ENCODE assay signal across 13 cellular contexts in the genomic region with DNA sequence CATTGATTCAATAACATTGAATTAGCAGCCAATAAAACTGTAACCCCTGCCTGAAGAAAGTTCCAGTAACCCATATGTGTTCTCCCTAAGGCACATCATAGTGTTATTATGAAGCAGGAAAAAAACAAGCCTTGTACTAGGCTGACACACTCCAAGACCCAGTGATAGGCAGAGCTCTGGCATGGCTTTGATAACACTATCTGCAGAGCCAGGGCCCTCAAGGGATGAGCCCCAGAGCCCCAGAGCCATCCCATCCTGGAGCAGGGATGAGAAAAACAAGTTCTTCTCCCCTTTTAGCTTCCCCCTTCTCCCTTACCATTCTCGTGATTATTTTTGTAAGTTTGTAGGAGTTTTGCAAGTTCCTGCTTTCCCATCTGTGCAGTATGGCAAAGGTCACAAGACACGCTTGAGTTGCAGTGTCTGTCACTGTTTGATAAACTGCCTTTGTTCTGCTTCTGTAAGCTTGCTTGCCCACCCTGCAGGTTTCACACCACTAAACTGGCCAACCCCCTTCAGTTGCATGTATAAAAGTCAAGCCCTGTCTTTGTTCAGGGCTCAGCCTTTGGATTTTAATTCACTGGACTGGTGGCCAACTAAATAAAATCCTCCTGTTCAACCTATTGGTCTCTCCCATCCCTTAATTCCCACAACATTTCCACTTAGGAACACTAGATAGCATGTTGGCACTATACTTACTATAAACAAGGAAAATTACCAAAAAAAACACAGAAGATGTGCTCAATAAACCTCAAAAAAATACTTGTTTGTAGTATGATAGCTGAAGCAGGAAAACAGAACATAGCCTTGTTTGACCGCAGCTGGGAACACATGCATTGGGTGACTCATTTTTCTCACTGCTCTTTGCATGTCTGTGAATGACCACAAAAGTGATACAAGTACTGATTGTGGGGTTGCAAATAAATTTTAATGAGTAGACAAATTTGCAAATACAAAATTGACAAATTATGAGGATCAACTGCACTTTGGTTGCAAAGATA. TPM values are rescaled to one million over a fixed set of nuclear protein-coding genes. Genes with fewer than 3 reads are reported as not detected.
A peak's percentile ranks its signal among the peaks of the same experiment; 100 is the strongest.
DNase-seq lines count a peak whose midpoint lies in the region; ATAC-seq, FAIRE-seq and TF ChIP-seq lines count a peak whose summit lies in the region.
"Had no signal": no experiment of that assay in that cellular context is flagged by ENCODE, and none has a peak within 500 bp of the region (broad histone marks: within the 10 kb centered on the region; RNA-seq: fewer than 3 reads in every experiment).

No MANE protein-coding gene starts in this region.

- H2AFZ ChIP-seq in GM12878 (ENCODE audit: control insufficient read depth, low read depth, low read length): no peak overlapping the region

- peak; percentile 49 to 54; a peak in 2 of 4 replicates for TF ChIP-seq EP300 in GM12878 (IDR thresholded peaks at IDR 0.05; ENCODE audit: borderline replicate concordance in 1 of 2, control insufficient read depth in 1 of 2, low read depth in 2 of 2, low read length in 2 of 2)

- no TSS peak for BruUV-seq in GM12878 (replicated peaks; lab: Mats Ljungman, UMichigan)

- FAIRE-seq in GM12878 (lab: Jason Lieb, UNC): no peak
- FAIRE-seq: A549 had no signal

- peak; percentile 62 for DNase-seq in SIG-M5 treated with dmso at 0.1 percent for 504 hours (lab: John Stamatoyannopoulos, UW; ENCODE audit: unreplicated experiment)
- DNase-seq in SIG-M5 (lab: John Stamatoyannopoulos, UW): no peak
- peak; percentile 50 for DNase-seq in GM12878 (ENCODE audit: low read depth, low spot score)
- DNase-seq in stromal cell of bone marrow (ENCODE audit: low read depth): peak; percentile 33
- DNase-seq in activated naive CD4-positive, alpha-beta T cell treated with anti-CD3 and anti-CD28 coated beads, Interleukin-2, amount 50 U/mL, for 72 hours (ENCODE audit: low spot score in 2 of 2): no peak
- DNase-seq in NCI-H345 (lab: John Stamatoyannopoulos, UW): no peak
- DNase-seq in A172 (ENCODE audit: low spot score): no peak
- DNase-seq: activated CD4-positive, alpha-beta T cell treated with anti-CD3 and anti-CD28 coated beads for 1 hour; colonic mucosa; NCI-H1417 treated with DMSO at 0.1 percent for 48 hours had no signal

- H3K27me3 ChIP-seq in GM12878 (replicated peaks in 1 of 2; ENCODE audit: control insufficient read depth in 2 of 2, insufficient read depth in 2 of 2, low read length in 1 of 2): no peaks in the 10 kb centered on the region
- H3K27me3 ChIP-seq: colonic mucosa had no signal

- no peak for TF ChIP-seq POLR2A in GM12878 (IDR thresholded peaks at IDR 0.05; ENCODE audit: low read depth, low read length)

- 8% methylated on average over 3 of the region's 3 CpGs for WGBS in GM12878 (ENCODE audit: insufficient coverage, insufficient replicate concordance, low lambda C conversion rate, missing lambda C conversion rate)

- peaks cover 5 to 9% of the 10 kb centered on the region in 2 donors for H3K9me3 Mint-ChIP-seq in activated naive CD4-positive, alpha-beta T cell treated with anti-CD3 and anti-CD28 coated beads, Interleukin-2, amount 50 U/mL, for 72 hours
- H3K9me3 Mint-ChIP-seq: memory B cell had no signal

- no peaks in the 10 kb centered on the region for H4K20me1 ChIP-seq in GM12878 (ENCODE audit: control insufficient read depth, insufficient read depth)

- no peak for TF ChIP-seq CTCF in GM12878 (IDR thresholded peaks at IDR 0.05 in 2 of 3, conservative IDR thresholded peaks at IDR 0.05 in 1 of 3; ENCODE audit: control insufficient read depth in 2 of 3, extremely low read depth in 1 of 3, insufficient read depth in 1 of 3, low read depth in 3 of 3, low read length in 3 of 3)

- RAD21 ChIA-PET in GM12878 (lab: Charles Lee; ENCODE audit: unreplicated experiment): interaction anchor here (0.9 kb wide), 1 partner anchor 523 kb away, joined by 3 read pairs; no protein-coding TSS in a partner anchor

- in situ Hi-C loops in GM12878 (cut with MboI): loop anchor here (10.0 to 25.0 kb wide), 2 partner anchors 878 to 956 kb away; no protein-coding TSS in a partner anchor

- peak overlapping the region; percentile 50; the same call in 1 of the 2 replicates for H3K27ac ChIP-seq in GM12878 (ENCODE audit: control insufficient read depth, insufficient read depth)
- H3K27ac ChIP-seq: A549, colonic mucosa had no signal

- TF ChIP-seq RAD21 in GM12878 (IDR thresholded peaks at IDR 0.05; ENCODE audit: insufficient read depth, low read depth, low read length): no peak

- no peak overlapping the region for H3K27ac Mint-ChIP-seq in activated naive CD4-positive, alpha-beta T cell treated with anti-CD3 and anti-CD28 coated beads, Interleukin-2, amount 50 U/mL, for 72 hours
- H3K27ac Mint-ChIP-seq: memory B cell had no signal

- no peaks in the 10 kb centered on the region; the same call in 1 of the 3 replicates for H3K9me3 ChIP-seq in GM12878 (replicated peaks; ENCODE audit: control insufficient read depth, insufficient read depth, low read length)
- H3K9me3 ChIP-seq: A549, colonic mucosa had no signal

- POLR2A ChIA-PET in GM12878 (lab: Charles Lee): no interaction called here

- no peak overlapping the region for H3K4me3 ChIP-seq in GM12878
- H3K4me3 ChIP-seq: A549, colonic mucosa had no signal

- H3K36me3 Mint-ChIP-seq in activated naive CD4-positive, alpha-beta T cell treated with anti-CD3 and anti-CD28 coated beads, Interleukin-2, amount 50 U/mL, for 72 hours: no peaks in the 10 kb centered on the region
- H3K36me3 Mint-ChIP-seq: memory B cell had no signal

- H3K79me2 ChIP-seq in GM12878 (ENCODE audit: control insufficient read depth, insufficient read depth, low read length): no peaks in the 10 kb centered on the region

- SMC1A ChIA-PET in GM12878 (lab: Charles Lee; ENCODE audit: uncharacterized antibody, unreplicated experiment): interaction anchor here (0.9 kb wide), 1 partner anchor 28 kb away, joined by 3 read pairs; no protein-coding TSS in a partner anchor

- ATAC-seq in HG03565 (IDR thresholded peaks at IDR 0.05; ENCODE audit: unreplicated experiment): peak; percentile 34
- ATAC-seq in GM12878: peak; percentile 68
- ATAC-seq in activated naive CD4-positive, alpha-beta T cell treated with anti-CD3 and anti-CD28 coated beads, Interleukin-2, amount 50 U/mL, for 72 hours: no peak
- ATAC-seq: A549 had no signal

- H3K36me3 ChIP-seq in GM12878 (ENCODE audit: control insufficient read depth in 2 of 2, insufficient read depth in 2 of 2, low read length in 1 of 2): no peaks in the 10 kb centered on the region
- H3K36me3 ChIP-seq: colonic mucosa had no signal

- intact Hi-C loops in GM12878 (cut with micrococcal nuclease; ENCODE audit: unreplicated experiment): loop anchor here (5.0 to 10.0 kb wide), 3 partner anchors 394 to 963 kb away; a partner anchor contains a TSS

- CTCF ChIA-PET in GM12878 (lab: Yijun Ruan, JAX): interaction anchor here (0.6 to 1.5 kb wide), 3 partner anchors 319 to 763 kb away, joined by 3 read pairs; no protein-coding TSS in a partner anchor

- H3K4me2 ChIP-seq in GM12878 (ENCODE audit: control insufficient read depth, insufficient read depth): 0 out of 2 replicates have a peak overlapping the region, but pooled peaks have one; percentile 1
- H3K4me2 ChIP-seq: A549 had no signal

- peaks cover 9% of the 10 kb centered on the region for H3K4me1 ChIP-seq in GM12878 (ENCODE audit: control insufficient read depth, insufficient read depth, low read length)
- H3K4me1 ChIP-seq: A549, colonic mucosa had no signal

- H3K9ac ChIP-seq in GM12878 (ENCODE audit: control insufficient read depth, insufficient read depth, low read length): no peak overlapping the region

TF ChIP-seq in GM12878, 131 proteins besides CTCF, POLR2A, EP300 and RAD21 (continues in another document):
- TF ChIP-seq TBL1XR1 (IDR thresholded peaks at IDR 0.05; ENCODE audit: low read depth, low read length) (no peak), PAX5 (IDR thresholded peaks at IDR 0.05; ENCODE audit: borderline replicate concordance, low read depth, low read length) (peak; percentile 89), CBX5 (IDR thresholded peaks at IDR 0.05; ENCODE audit: low read depth) (peak; percentile 70; the same call in 1 of the 2 replicates), PAX8 (IDR thresholded peaks at IDR 0.05) (no peak), BCL11A (IDR thresholded peaks at IDR 0.05; ENCODE audit: low read depth, low read length) (peak; percentile 89)
- TF ChIP-seq, protein P1, sequence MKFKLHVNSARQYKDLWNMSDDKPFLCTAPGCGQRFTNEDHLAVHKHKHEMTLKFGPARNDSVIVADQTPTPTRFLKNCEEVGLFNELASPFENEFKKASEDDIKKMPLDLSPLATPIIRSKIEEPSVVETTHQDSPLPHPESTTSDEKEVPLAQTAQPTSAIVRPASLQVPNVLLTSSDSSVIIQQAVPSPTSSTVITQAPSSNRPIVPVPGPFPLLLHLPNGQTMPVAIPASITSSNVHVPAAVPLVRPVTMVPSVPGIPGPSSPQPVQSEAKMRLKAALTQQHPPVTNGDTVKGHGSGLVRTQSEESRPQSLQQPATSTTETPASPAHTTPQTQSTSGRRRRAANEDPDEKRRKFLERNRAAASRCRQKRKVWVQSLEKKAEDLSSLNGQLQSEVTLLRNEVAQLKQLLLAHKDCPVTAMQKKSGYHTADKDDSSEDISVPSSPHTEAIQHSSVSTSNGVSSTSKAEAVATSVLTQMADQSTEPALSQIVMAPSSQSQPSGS (IDR thresholded peaks at IDR 0.05; ENCODE audit: low read length): peak; percentile 92

RNA-seq across cellular contexts. Expression of a gene that starts 22.5 kb away (rescaled TPM):
- 1.2 and 1.4 TPM in 2 replicates for total RNA-seq in GM12878 (2013; cell fraction: nucleolus; rRNA removed)
- total RNA-seq in GM12878 (2014; rRNA removed) (under 0.01 TPM in 1 of 2 replicates, not detected in the other), GM12878 (2014; rRNA removed; fragmentation: Illumina TruSeq; extraction: Trizol) (under 0.01 TPM in 1 of 2 replicates, not detected in the other), GM12878 (2021) (0.03 and 0.05 TPM in 2 replicates)
- not detected for polyA plus RNA-seq in GM12878 (2011; ENCODE audit: low read depth)
- polyA plus RNA-seq in GM12878 (2011; rRNA removed) (0.01 and 0.06 TPM in 2 replicates), GM12878 (2014; fragmentation: Illumina TruSeq; extraction: Trizol) (under 0.01 TPM in 1 of 2 replicates, not detected in the other), GM12878 (2014; fragmentation: Nextera tagmentation; extraction: Ambion mirVana) (under 1 TPM in 1 of 2 experiments, not detected in 1; under 0.01 TPM), GM12878 (2014; rRNA removed) (not detected in 2 replicates), GM12878 (2016; fragmentation: Nextera tagmentation; extraction: Ambion mirVana) (not detected)
- under 0.01 TPM in 1 of 2 replicates, not detected in the other for polyA plus RNA-seq in GM12878 (2011; cell fraction: cytosol; rRNA removed)
- polyA plus RNA-seq in GM12878 (2011; cell fraction: nucleus; rRNA removed): 0.03 and 0.04 TPM in 2 replicates
- 0.01 TPM in 1 of 2 replicates, not detected in the other for polyA plus RNA-seq in GM12878 (2012)
- polyA minus RNA-seq in GM12878 (2011; rRNA and poly(A)+ RNA removed): under 0.01 and 0.05 TPM in 2 replicates
- polyA minus RNA-seq in GM12878 (2011; cell fraction: cytosol; rRNA and poly(A)+ RNA removed): not detected in 2 replicates
- under 0.01 TPM in 1 of 2 replicates, not detected in the other for polyA minus RNA-seq in GM12878 (2011; cell fraction: nucleus; rRNA and poly(A)+ RNA removed)
- under 1 TPM in 1 of 2 donors, not detected in 1; 0.04 TPM for total RNA-seq in activated naive CD4-positive, alpha-beta T cell treated with anti-CD3 and anti-CD28 coated beads, Interleukin-2, amount 50 U/mL, for 72 hours
- 0.02 and 0.07 TPM in 2 replicates for total RNA-seq in A172 (2014; rRNA removed; shearing (Covaris generic))

Comparison
In these comparisons a context has a peak if more than half of its experiments do, and no peak if none do; other contexts are left out.
1. DNase-seq: peak in SIG-M5 treated with dmso at 0.1 percent for 504 hours (single experiment), GM12878 (single experiment) and stromal cell of bone marrow (single experiment); none in SIG-M5 (single experiment), activated naive CD4-positive, alpha-beta T cell treated with anti-CD3 and anti-CD28 coated beads, Interleukin-2, amount 50 U/mL, for 72 hours (0 of 2), NCI-H345 (single experiment) and A172 (single experiment).
2. ATAC-seq: peak in HG03565 (single experiment) and GM12878 (single experiment); none in activated naive CD4-positive, alpha-beta T cell treated with anti-CD3 and anti-CD28 coated beads, Interleukin-2, amount 50 U/mL, for 72 hours (0 of 2).